In genomic region chr7:154406312-154406711, GRCh38 we compare ENCODE assay signal across 25 cellular contexts.
"Had no signal": no experiment of that assay in that cellular context is flagged by ENCODE, and none has a peak within 500 bp of the region (broad histone marks: within the 10 kb centered on the region; RNA-seq: fewer than 3 reads in every experiment).

No MANE protein-coding gene starts in this region.

- H3K4me1 ChIP-seq: pancreas, prostate gland, spleen, thyroid gland, tibial nerve, upper lobe of right lung, uterus had no signal

- FAIRE-seq: pancreas had no signal

- H3K27me3 ChIP-seq: neural progenitor cell, neutrophil, pancreas, spleen, thyroid gland, tibial nerve, upper lobe of right lung, uterus had no signal

- H3K9me3 ChIP-seq: neutrophil, pancreas, prostate gland, thoracic aorta, thyroid gland, tibial nerve, upper lobe of right lung, uterus had no signal

- H3K36me3 ChIP-seq: neural progenitor cell, neutrophil, pancreas, prostate gland, spleen, thoracic aorta, thyroid gland, tibial nerve, upper lobe of right lung, uterus had no signal

- H3K4me2 ChIP-seq: neural progenitor cell, smooth muscle cell had no signal

- H2AFZ ChIP-seq: neural progenitor cell had no signal

- H3K9ac ChIP-seq: neural progenitor cell had no signal

- DNase-seq: naive thymus-derived CD4-positive, alpha-beta T cell; natural killer cell; nucleus accumbens; pancreas; retina; right cardiac atrium; spleen; stimulated activated CD4-positive, alpha-beta T cell treated with anti-CD3 and anti-CD28 coated beads, Interleukin-12 subunit alpha, Interleukin-12 subunit beta, amount 100 ng/mL, for 4 hours; stimulated activated CD4-positive, alpha-beta T cell treated with anti-CD3 and anti-CD28 coated beads, Interleukin-1b, Interleukin-23, amount 100 ng/mL, for 48 hours; stimulated activated CD4-positive, alpha-beta T cell treated with anti-CD3 and anti-CD28 coated beads, Interleukin-4, amount 100 ng/mL, for 1 hour; stimulated activated CD4-positive, alpha-beta T cell treated with anti-CD3 and anti-CD28 coated beads, Interleukin-4, amount 100 ng/mL, for 4 hours; stimulated activated CD8-positive, alpha-beta memory T cell treated with anti-CD3 and anti-CD28 coated beads, Interleukin-4, amount 100 ng/mL, for 48 hours; stimulated activated naive CD4-positive, alpha-beta T cell; stimulated activated naive CD8-positive, alpha-beta T cell treated with anti-CD3 and anti-CD28 coated beads, Interleukin-15, amount 100 ng/mL, for 72 hours; stimulated activated naive CD8-positive, alpha-beta T cell treated with anti-CD3 and anti-CD28 coated beads, Interleukin-15, Interleukin-2, amounts not matched to agents 100 U/mL and 50 U/mL, for 24 hours; thyroid gland; upper lobe of right lung; uterus had no signal

- H3K27ac ChIP-seq: neural progenitor cell, neutrophil, pancreas, prostate gland, skin epidermis, spleen, thoracic aorta, thyroid gland, tibial nerve, upper lobe of right lung, uterus had no signal

- H3K4me3 ChIP-seq: neural progenitor cell, pancreas, prostate gland, skin epidermis, smooth muscle cell, spleen, thoracic aorta, thyroid gland, tibial nerve, upper lobe of right lung, uterus had no signal
